Comparison of ENCODE assay signal across 2 cellular contexts in the genomic region with DNA sequence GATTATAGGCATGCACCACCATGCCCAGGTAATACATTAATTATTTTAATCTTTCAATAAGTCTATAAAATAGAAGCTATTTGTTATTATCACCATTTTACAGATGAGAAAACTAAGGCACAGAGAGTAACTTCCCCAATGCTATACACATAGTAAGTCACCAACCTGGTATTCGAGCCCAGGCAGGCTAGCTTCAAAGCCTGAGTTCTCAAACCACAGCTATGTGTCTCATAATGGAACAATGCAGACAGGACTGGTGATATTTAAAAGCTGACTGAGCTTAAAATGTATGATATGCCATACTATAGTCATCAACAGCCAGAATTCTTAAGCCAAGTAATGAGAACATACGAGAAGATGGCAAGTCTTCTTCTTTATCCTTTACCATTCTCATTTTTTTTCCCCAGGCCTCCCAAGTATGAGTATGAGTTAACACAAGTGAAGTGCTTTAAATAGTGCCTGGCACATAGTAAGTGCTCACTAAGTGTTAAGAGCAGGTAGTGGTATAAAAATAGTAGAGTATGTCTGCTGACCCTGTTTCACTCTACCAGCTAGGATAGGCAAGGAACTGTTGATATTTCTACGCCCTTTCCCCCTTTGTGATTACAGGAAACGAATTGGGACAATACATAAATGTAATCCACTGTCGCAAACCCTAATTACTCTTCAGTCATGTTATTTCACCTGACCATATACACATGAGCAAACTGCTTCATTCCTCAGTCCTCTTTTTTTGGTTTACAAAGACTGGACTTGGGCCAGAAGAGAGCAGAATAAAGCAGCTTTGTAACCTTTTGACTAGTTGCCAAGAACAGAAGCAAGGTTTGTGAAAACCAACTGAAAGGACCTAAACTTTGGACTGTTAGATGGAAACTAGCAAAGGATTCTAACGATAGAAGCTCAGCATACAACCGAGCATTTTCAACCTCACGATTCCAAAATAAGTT.
TF ChIP-seq lines count a peak whose summit lies in the region.

No MANE protein-coding gene starts in this region.

TF ChIP-seq in IMR-90, 13 proteins besides CTCF, POLR2A, EP300 and RAD21:
- TF ChIP-seq CHD1 (IDR thresholded peaks at IDR 0.05; ENCODE audit: low read depth, low read length) (no peak), MAFK (IDR thresholded peaks at IDR 0.05; ENCODE audit: low read depth, low read length) (peak; percentile 91), RCOR1 (IDR thresholded peaks at IDR 0.05; ENCODE audit: insufficient replicate concordance, low read length) (peak; percentile 99), RFX5 (IDR thresholded peaks at IDR 0.05; ENCODE audit: low read depth, low read length) (no peak), CEBPB (IDR thresholded peaks at IDR 0.05; ENCODE audit: low read depth, low read length) (no peak)

TF ChIP-seq in GM12878, 131 proteins besides CTCF, POLR2A, EP300 and RAD21:
- TF ChIP-seq, protein P1, sequence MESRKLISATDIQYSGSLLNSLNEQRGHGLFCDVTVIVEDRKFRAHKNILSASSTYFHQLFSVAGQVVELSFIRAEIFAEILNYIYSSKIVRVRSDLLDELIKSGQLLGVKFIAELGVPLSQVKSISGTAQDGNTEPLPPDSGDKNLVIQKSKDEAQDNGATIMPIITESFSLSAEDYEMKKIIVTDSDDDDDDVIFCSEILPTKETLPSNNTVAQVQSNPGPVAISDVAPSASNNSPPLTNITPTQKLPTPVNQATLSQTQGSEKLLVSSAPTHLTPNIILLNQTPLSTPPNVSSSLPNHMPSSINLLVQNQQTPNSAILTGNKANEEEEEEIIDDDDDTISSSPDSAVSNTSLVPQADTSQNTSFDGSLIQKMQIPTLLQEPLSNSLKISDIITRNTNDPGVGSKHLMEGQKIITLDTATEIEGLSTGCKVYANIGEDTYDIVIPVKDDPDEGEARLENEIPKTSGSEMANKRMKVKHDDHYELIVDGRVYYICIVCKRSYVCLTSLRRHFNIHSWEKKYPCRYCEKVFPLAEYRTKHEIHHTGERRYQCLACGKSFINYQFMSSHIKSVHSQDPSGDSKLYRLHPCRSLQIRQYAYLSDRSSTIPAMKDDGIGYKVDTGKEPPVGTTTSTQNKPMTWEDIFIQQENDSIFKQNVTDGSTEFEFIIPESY (IDR thresholded peaks at IDR 0.05) = no peak
- TF ChIP-seq, protein P2, sequence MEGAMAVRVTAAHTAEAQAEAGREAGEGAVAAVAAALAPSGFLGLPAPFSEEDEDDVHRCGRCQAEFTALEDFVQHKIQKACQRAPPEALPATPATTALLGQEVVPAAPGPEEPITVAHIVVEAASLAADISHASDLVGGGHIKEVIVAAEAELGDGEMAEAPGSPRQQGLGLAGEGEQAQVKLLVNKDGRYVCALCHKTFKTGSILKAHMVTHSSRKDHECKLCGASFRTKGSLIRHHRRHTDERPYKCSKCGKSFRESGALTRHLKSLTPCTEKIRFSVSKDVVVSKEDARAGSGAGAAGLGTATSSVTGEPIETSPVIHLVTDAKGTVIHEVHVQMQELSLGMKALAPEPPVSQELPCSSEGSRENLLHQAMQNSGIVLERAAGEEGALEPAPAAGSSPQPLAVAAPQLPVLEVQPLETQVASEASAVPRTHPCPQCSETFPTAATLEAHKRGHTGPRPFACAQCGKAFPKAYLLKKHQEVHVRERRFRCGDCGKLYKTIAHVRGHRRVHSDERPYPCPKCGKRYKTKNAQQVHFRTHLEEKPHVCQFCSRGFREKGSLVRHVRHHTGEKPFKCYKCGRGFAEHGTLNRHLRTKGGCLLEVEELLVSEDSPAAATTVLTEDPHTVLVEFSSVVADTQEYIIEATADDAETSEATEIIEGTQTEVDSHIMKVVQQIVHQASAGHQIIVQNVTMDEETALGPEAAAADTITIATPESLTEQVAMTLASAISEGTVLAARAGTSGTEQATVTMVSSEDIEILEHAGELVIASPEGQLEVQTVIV (IDR thresholded peaks at IDR 0.05; ENCODE audit: borderline replicate concordance, partially characterized antibody) = no peak
